In the genomic region with DNA sequence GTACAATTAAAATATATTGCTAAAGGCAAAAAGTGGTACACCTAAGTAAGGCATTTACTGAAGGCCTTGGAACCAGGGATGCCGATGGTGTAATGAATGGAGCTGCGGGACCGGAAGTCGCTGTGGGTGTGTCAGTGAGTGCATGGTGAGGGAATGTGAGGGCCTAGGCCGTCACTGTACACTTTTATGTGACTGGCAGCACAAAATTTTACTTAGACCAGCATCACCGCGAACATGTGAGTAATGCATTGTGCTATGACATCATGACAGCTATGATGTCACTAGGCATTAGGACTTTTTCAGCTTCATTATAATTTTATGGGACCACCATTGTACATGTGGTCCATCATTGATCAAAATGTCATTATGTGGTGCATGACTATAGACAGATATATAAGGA, we compare ENCODE assay signal across 1 cellular context.
TF ChIP-seq lines count a peak whose summit lies in the region.

No MANE protein-coding gene starts in this region.

TF ChIP-seq in GM23338, 12 proteins besides CTCF, POLR2A, EP300 and RAD21 (continued from another document):
- TF ChIP-seq, protein P1, sequence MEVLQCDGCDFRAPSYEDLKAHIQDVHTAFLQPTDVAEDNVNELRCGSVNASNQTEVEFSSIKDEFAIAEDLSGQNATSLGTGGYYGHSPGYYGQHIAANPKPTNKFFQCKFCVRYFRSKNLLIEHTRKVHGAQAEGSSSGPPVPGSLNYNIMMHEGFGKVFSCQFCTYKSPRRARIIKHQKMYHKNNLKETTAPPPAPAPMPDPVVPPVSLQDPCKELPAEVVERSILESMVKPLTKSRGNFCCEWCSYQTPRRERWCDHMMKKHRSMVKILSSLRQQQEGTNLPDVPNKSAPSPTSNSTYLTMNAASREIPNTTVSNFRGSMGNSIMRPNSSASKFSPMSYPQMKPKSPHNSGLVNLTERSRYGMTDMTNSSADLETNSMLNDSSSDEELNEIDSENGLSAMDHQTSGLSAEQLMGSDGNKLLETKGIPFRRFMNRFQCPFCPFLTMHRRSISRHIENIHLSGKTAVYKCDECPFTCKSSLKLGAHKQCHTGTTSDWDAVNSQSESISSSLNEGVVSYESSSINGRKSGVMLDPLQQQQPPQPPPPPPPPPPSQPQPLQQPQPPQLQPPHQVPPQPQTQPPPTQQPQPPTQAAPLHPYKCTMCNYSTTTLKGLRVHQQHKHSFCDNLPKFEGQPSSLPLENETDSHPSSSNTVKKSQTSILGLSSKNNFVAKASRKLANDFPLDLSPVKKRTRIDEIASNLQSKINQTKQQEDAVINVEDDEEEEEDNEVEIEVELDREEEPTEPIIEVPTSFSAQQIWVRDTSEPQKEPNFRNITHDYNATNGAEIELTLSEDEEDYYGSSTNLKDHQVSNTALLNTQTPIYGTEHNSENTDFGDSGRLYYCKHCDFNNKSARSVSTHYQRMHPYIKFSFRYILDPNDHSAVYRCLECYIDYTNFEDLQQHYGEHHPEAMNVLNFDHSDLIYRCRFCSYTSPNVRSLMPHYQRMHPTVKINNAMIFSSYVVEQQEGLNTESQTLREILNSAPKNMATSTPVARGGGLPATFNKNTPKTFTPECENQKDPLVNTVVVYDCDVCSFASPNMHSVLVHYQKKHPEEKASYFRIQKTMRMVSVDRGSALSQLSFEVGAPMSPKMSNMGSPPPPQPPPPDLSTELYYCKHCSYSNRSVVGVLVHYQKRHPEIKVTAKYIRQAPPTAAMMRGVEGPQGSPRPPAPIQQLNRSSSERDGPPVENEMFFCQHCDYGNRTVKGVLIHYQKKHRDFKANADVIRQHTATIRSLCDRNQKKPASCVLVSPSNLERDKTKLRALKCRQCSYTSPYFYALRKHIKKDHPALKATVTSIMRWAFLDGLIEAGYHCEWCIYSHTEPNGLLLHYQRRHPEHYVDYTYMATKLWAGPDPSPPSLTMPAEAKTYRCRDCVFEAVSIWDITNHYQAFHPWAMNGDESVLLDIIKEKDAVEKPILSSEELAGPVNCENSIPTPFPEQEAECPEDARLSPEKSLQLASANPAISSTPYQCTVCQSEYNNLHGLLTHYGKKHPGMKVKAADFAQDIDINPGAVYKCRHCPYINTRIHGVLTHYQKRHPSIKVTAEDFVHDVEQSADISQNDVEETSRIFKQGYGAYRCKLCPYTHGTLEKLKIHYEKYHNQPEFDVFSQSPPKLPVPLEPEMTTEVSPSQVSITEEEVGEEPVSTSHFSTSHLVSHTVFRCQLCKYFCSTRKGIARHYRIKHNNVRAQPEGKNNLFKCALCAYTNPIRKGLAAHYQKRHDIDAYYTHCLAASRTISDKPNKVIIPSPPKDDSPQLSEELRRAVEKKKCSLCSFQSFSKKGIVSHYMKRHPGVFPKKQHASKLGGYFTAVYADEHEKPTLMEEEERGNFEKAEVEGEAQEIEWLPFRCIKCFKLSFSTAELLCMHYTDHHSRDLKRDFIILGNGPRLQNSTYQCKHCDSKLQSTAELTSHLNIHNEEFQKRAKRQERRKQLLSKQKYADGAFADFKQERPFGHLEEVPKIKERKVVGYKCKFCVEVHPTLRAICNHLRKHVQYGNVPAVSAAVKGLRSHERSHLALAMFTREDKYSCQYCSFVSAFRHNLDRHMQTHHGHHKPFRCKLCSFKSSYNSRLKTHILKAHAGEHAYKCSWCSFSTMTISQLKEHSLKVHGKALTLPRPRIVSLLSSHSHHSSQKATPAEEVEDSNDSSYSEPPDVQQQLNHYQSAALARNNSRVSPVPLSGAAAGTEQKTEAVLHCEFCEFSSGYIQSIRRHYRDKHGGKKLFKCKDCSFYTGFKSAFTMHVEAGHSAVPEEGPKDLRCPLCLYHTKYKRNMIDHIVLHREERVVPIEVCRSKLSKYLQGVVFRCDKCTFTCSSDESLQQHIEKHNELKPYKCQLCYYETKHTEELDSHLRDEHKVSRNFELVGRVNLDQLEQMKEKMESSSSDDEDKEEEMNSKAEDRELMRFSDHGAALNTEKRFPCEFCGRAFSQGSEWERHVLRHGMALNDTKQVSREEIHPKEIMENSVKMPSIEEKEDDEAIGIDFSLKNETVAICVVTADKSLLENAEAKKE (CRISPR knock-in tag; IDR thresholded peaks at IDR 0.05) = no peak
- no peak for TF ChIP-seq ZNF331 (CRISPR knock-in tag; IDR thresholded peaks at IDR 0.05; ENCODE audit: low read depth)
- no peak for TF ChIP-seq POLR2AphosphoS5 (IDR thresholded peaks at IDR 0.05; ENCODE audit: low read depth)
- no peak for TF ChIP-seq NANOG (IDR thresholded peaks at IDR 0.05; ENCODE audit: borderline replicate concordance)
